In genomic region chr12:22361785-22362184, GRCh38 we compare ENCODE assay signal across 22 cellular contexts. TPM values are rescaled to one million over a fixed set of nuclear protein-coding genes. Genes with fewer than 3 reads are reported as not detected.
"Had no signal": no experiment of that assay in that cellular context is flagged by ENCODE, and none has a peak within 500 bp of the region (broad histone marks: within the 10 kb centered on the region; RNA-seq: fewer than 3 reads in every experiment).

No MANE protein-coding gene starts in this region.

- FAIRE-seq: endothelial cell of umbilical vein, islet of Langerhans, pancreas had no signal

- H3K4me1 ChIP-seq: esophagus squamous epithelium, heart left ventricle, pancreas, psoas muscle, right atrium auricular region, thyroid gland had no signal

- H3K27ac ChIP-seq: esophagus squamous epithelium, heart left ventricle, neutrophil, pancreas, psoas muscle, right atrium auricular region, thyroid gland had no signal

- H3K36me3 ChIP-seq: esophagus squamous epithelium, heart left ventricle, neutrophil, pancreas, right atrium auricular region, thyroid gland had no signal

- H3K4me3 ChIP-seq: esophagus squamous epithelium, heart left ventricle, pancreas, psoas muscle, right atrium auricular region, thyroid gland had no signal

- DNase-seq: activated CD4-positive, alpha-beta T cell treated with anti-CD3 and anti-CD28 coated beads, Interleukin-2, amount 10 ng/mL, durations not matched to agents 24 days and 14 days; activated CD8-positive, alpha-beta memory T cell treated with anti-CD3 and anti-CD28 coated beads, Interleukin-2, amount 10 ng/mL, durations not matched to agents 7 days and 5 days; activated CD8-positive, alpha-beta T cell treated with anti-CD3 and anti-CD28 coated beads for 36 hours; activated effector memory CD4-positive, alpha-beta T cell treated with anti-CD3 and anti-CD28 coated beads, Interleukin-2, amount 50 U/mL, for 16 hours; activated naive CD4-positive, alpha-beta T cell treated with anti-CD3 and anti-CD28 coated beads, Interleukin-2, amount 10 ng/mL, durations not matched to agents 7 days and 5 days; activated T-cell treated with anti-CD3 and anti-CD28 coated beads for 4 hours; aorta; dermis blood vessel endothelial cell; effector memory CD4-positive, alpha-beta T cell; esophagus squamous epithelium; heart left ventricle; left cardiac atrium; pancreas; psoas muscle; stimulated activated CD4-positive, alpha-beta T cell treated with anti-CD3 and anti-CD28 coated beads, Interleukin-1b, Interleukin-23, amount 100 ng/mL, for 48 hours; substantia nigra; T1000; thyroid gland had no signal

- H3K27me3 ChIP-seq: esophagus squamous epithelium, neutrophil, pancreas, right atrium auricular region, thyroid gland had no signal

- H3K9me3 ChIP-seq: esophagus squamous epithelium, neutrophil, pancreas, psoas muscle, right atrium auricular region, thyroid gland had no signal

RNA-seq across cellular contexts. Expression of gene ST8SIA1, which starts 27.3 kb away (rescaled TPM):
- total RNA-seq: endothelial cell of umbilical vein had no signal
- polyA plus RNA-seq: endothelial cell of umbilical vein had no signal
